ENCODE assay signal across 26 cellular contexts in the genomic region with DNA sequence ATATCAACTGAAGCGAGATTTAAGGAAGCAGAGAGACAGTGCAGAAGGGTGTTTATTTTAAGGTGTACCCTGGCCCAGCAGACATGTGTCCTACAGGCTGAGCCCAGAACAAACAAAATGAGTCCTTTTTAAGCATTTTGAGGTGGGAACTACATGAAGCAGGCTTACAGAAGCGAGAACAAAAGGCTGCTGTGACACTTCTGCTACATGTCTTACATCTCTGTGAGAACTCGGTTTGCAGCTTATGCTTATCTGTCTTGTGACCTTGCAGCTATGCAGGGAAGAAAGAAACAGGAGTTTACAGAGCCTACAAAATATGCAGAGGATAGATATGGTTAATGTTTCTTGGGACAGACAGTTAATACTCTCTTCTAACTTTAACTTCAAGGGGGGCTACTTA.
"Had no signal": no experiment of that assay in that cellular context is flagged by ENCODE, and none has a peak within 500 bp of the region (broad histone marks: within the 10 kb centered on the region; RNA-seq: fewer than 3 reads in every experiment).

No MANE protein-coding gene starts in this region.

- H3K27ac Mint-ChIP-seq: naive thymus-derived CD4-positive, alpha-beta T cell; nephron; stimulated activated naive B cell treated with anti-CD40 and anti-IgM and Interleukin-4, amounts not matched to agents 10 μg/mL and 1 μg/mL and 100 μg/mL, for 72 hours; stimulated activated naive CD8-positive, alpha-beta T cell treated with anti-CD3 and anti-CD28 coated beads, Interleukin-15, Interleukin-2, amounts not matched to agents 100 ng/mL and 50 ng/mL, for 24 hours had no signal

- DNase-seq: dorsolateral prefrontal cortex; effector CD4-positive, alpha-beta T cell; foreskin keratinocyte; heart left ventricle; hippocampal formation; left cardiac atrium; left lung; mesenchymal stem cell; midbrain; naive thymus-derived CD4-positive, alpha-beta T cell; right cardiac atrium; stimulated activated CD4-positive, alpha-beta T cell treated with anti-CD3 and anti-CD28 coated beads, Interleukin-15, amount 100 ng/mL, for 24 hours; stimulated activated CD4-positive, alpha-beta T cell treated with anti-CD3 and anti-CD28 coated beads, Interleukin-2, amount 100 ng/mL, for 48 hours; stimulated activated naive B cell treated with anti-CD40 and anti-IgM and Interleukin-4, amounts not matched to agents 10 μg/mL and 1 μg/mL and 100 μg/mL, for 72 hours; trophoblast cell had no signal

- FAIRE-seq: colon, islet of Langerhans had no signal

- H3K4me1 Mint-ChIP-seq: naive thymus-derived CD4-positive, alpha-beta T cell; nephron; stimulated activated naive B cell treated with anti-CD40 and anti-IgM and Interleukin-4, amounts not matched to agents 10 μg/mL and 1 μg/mL and 100 μg/mL, for 72 hours had no signal

- ATAC-seq: foreskin keratinocyte; gastroesophageal sphincter; heart left ventricle; left cardiac atrium; left lung; naive thymus-derived CD4-positive, alpha-beta T cell; right cardiac atrium; stimulated activated naive B cell treated with anti-CD40 and anti-IgM and Interleukin-4, amounts not matched to agents 10 μg/mL and 1 μg/mL and 100 μg/mL, for 72 hours had no signal

- H3K4me1 ChIP-seq: esophagus muscularis mucosa, foreskin keratinocyte, gastroesophageal sphincter, heart left ventricle, left lung, prostate gland, vagina had no signal

- H3K9me3 ChIP-seq: esophagus muscularis mucosa, gastroesophageal sphincter, left lung, neutrophil, prostate gland, vagina had no signal

- H3K9me3 Mint-ChIP-seq: nephron; stimulated activated naive B cell treated with anti-CD40 and anti-IgM and Interleukin-4, amounts not matched to agents 10 μg/mL and 1 μg/mL and 100 μg/mL, for 72 hours; stimulated activated naive CD8-positive, alpha-beta T cell treated with anti-CD3 and anti-CD28 coated beads, Interleukin-15, Interleukin-2, amounts not matched to agents 100 ng/mL and 50 ng/mL, for 24 hours had no signal

- H3K36me3 ChIP-seq: esophagus muscularis mucosa, gastroesophageal sphincter, heart left ventricle, left lung, neutrophil, prostate gland, vagina had no signal

- H3K4me3 ChIP-seq: dorsolateral prefrontal cortex, esophagus muscularis mucosa, gastroesophageal sphincter, heart left ventricle, left lung, prostate gland, skin epidermis, vagina had no signal

- H3K36me3 Mint-ChIP-seq: naive thymus-derived CD4-positive, alpha-beta T cell; stimulated activated naive B cell treated with anti-CD40 and anti-IgM and Interleukin-4, amounts not matched to agents 10 μg/mL and 1 μg/mL and 100 μg/mL, for 72 hours had no signal

- H3K27ac ChIP-seq: dorsolateral prefrontal cortex, epithelial cell of prostate, esophagus muscularis mucosa, foreskin keratinocyte, gastroesophageal sphincter, heart left ventricle, left lung, neutrophil, prostate gland, skin epidermis, vagina had no signal

- H3K4me3 Mint-ChIP-seq: naive thymus-derived CD4-positive, alpha-beta T cell; nephron; stimulated activated naive B cell treated with anti-CD40 and anti-IgM and Interleukin-4, amounts not matched to agents 10 μg/mL and 1 μg/mL and 100 μg/mL, for 72 hours; stimulated activated naive CD8-positive, alpha-beta T cell treated with anti-CD3 and anti-CD28 coated beads, Interleukin-15, Interleukin-2, amounts not matched to agents 100 ng/mL and 50 ng/mL, for 24 hours had no signal

- H3K27me3 ChIP-seq: esophagus muscularis mucosa, gastroesophageal sphincter, left lung, neutrophil, vagina had no signal
